In the genomic region with DNA sequence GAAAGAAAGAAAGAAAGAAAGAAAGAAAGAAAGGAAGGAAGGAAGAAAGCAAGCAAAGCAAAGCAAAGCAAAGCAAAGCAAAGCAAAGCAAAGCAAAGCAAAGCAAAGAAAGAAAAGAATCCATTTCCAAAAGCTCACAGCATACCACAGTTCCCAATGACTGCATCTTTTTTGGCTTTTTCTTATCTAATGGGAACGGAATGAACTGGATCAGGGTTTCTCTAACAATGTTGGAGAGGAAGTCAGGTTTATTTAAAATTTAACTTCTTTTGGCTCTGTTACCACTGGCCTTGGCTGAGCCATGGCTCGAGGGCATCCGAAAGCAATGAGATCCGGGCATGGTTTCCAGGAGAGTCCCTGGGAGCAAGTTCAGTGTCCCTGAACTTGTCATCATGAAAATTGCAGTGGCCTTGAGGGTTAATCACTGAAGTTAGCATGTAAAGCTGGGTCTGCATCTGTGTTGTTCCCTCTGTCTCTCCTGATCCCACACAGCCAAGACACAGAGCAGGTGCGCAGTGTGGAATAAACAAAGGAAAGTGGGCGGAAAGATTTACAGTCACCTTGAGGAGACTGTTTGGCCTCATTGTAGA, we compare ENCODE assay signal across 11 cellular contexts. TPM values are rescaled to one million over a fixed set of nuclear protein-coding genes. Genes with fewer than 3 reads are reported as not detected.
A peak's percentile ranks its signal among the peaks of the same experiment; 100 is the strongest.
DNase-seq lines count a peak whose midpoint lies in the region; ATAC-seq, FAIRE-seq and TF ChIP-seq lines count a peak whose summit lies in the region.
"Had no signal": no experiment of that assay in that cellular context is flagged by ENCODE, and none has a peak within 500 bp of the region (broad histone marks: within the 10 kb centered on the region; RNA-seq: fewer than 3 reads in every experiment).

No MANE protein-coding gene starts in this region.

- no peak for TF ChIP-seq CTCF in brain microvascular endothelial cell (IDR thresholded peaks at IDR 0.05; ENCODE audit: low read depth, low read length, missing control alignments)
- TF ChIP-seq CTCF in left ventricle myocardium inferior (IDR thresholded peaks at IDR 0.05; ENCODE audit: borderline replicate concordance): no peak
- TF ChIP-seq CTCF in prostate gland (IDR thresholded peaks at IDR 0.05): no peak
- no peak for TF ChIP-seq CTCF in neural progenitor cell (IDR thresholded peaks at IDR 0.05)

- no peak for FAIRE-seq in frontal cortex (lab: Jason Lieb, UNC)

- no peak for TF ChIP-seq POLR2A in prostate gland (IDR thresholded peaks at IDR 0.05)

- H3K36me3 ChIP-seq in brain microvascular endothelial cell (replicated peaks) (no peaks in the 10 kb centered on the region), left ventricle myocardium inferior (no peaks in the 10 kb centered on the region), prostate gland (no peaks in the 10 kb centered on the region), neural progenitor cell (no peaks in the 10 kb centered on the region)

- no peak overlapping the region for H2AFZ ChIP-seq in neural progenitor cell (replicated peaks)

- no peaks in the 10 kb centered on the region for H3K27me3 ChIP-seq in brain microvascular endothelial cell (replicated peaks)
- H3K27me3 ChIP-seq in left ventricle myocardium inferior (ENCODE audit: low read depth): no peaks in the 10 kb centered on the region
- H3K27me3 ChIP-seq in prostate gland (replicated peaks; ENCODE audit: insufficient read depth): no peaks in the 10 kb centered on the region
- no peaks in the 10 kb centered on the region for H3K27me3 ChIP-seq in neural progenitor cell

- no peaks in the 10 kb centered on the region for H3K79me2 ChIP-seq in neural progenitor cell (ENCODE audit: low read depth)

- H3K4me2 ChIP-seq in neural progenitor cell: no peak overlapping the region

- H3K27ac ChIP-seq in brain microvascular endothelial cell: peak overlapping the region; percentile 87
- H3K27ac ChIP-seq in left ventricle myocardium inferior (replicated peaks): peak overlapping the region; percentile 71
- H3K27ac ChIP-seq in prostate gland: peak overlapping the region; percentile 75 to 76
- no peak overlapping the region for H3K27ac ChIP-seq in neural progenitor cell

- peaks cover 4% of the 10 kb centered on the region for H3F3A ChIP-seq in neural progenitor cell (ENCODE audit: low read depth)

- H3K9ac ChIP-seq in neural progenitor cell: no peak overlapping the region

- ATAC-seq in HG03025 (IDR thresholded peaks at IDR 0.05; ENCODE audit: low FRiP score, unreplicated experiment): no peak

- no peak overlapping the region for H3K4me3 Mint-ChIP-seq in neural progenitor cell

- no peak overlapping the region for H3K4me3 ChIP-seq in brain microvascular endothelial cell (ENCODE audit: low read depth, low read length)
- no peak overlapping the region for H3K4me3 ChIP-seq in left ventricle myocardium inferior
- no peak overlapping the region for H3K4me3 ChIP-seq in prostate gland
- H3K4me3 ChIP-seq in neural progenitor cell: no peak overlapping the region

- DNase-seq in AG08396 (ENCODE audit: low spot score) (peak; percentile 26), brain microvascular endothelial cell (no peak), left ventricle myocardium inferior (no peak), prostate gland (ENCODE audit: low spot score) (peak; percentile 64), frontal cortex (ENCODE audit: low spot score in 2 of 2) (no peak), NCI-H524 (lab: John Stamatoyannopoulos, UW) (no peak), neural progenitor cell (ENCODE audit: low spot score) (no peak)
- DNase-seq: amygdala, GF-D8, NCI-H1092 had no signal

- peaks cover 10% of the 10 kb centered on the region for H3K4me1 ChIP-seq in left ventricle myocardium inferior
- H3K4me1 ChIP-seq in prostate gland (replicated peaks): peaks cover 7% of the 10 kb centered on the region
- peaks cover 6% of the 10 kb centered on the region for H3K4me1 ChIP-seq in neural progenitor cell

- WGBS in prostate gland: 12% methylated on average over 6 of the region's 6 CpGs

- H3K9me3 Mint-ChIP-seq in neural progenitor cell: peaks cover 3% of the 10 kb centered on the region

- H3K9me3 ChIP-seq in left ventricle myocardium inferior (replicated peaks) (peaks cover 13% of the 10 kb centered on the region), prostate gland (no peaks in the 10 kb centered on the region), neural progenitor cell (ENCODE audit: low read depth) (no peaks in the 10 kb centered on the region)

- peaks cover 3% of the 10 kb centered on the region for H3K27me3 Mint-ChIP-seq in neural progenitor cell (ENCODE audit: insufficient read depth, low read depth)

- H3K4me1 Mint-ChIP-seq in neural progenitor cell: peaks cover 3% of the 10 kb centered on the region

- no peaks in the 10 kb centered on the region for H3K36me3 Mint-ChIP-seq in neural progenitor cell

- no peaks in the 10 kb centered on the region for H4K20me1 ChIP-seq in neural progenitor cell (ENCODE audit: low read depth)

- no peak overlapping the region for H3K27ac Mint-ChIP-seq in neural progenitor cell

- in situ Hi-C loops in brain microvascular endothelial cell (cut with HindIII; ENCODE audit: low pct_ligation_motif_present, low sequenced_read_pairs): no loop called here

- intact Hi-C loops in left ventricle myocardium inferior (cut with micrococcal nuclease): no loop called here
- intact Hi-C loops in prostate gland (cut with DNase I): no loop called here

RNA-seq across cellular contexts. Expression of a gene that starts 34.6 kb away (rescaled TPM):
- 7.1 TPM for total RNA-seq in left ventricle myocardium inferior
- 10 to 100 TPM in 1 of 2 donors, 1 to 10 TPM in 1; 8.9 to 56.5 TPM for total RNA-seq in prostate gland
- 14.7 TPM for total RNA-seq in frontal cortex
- total RNA-seq in neural progenitor cell (ENCODE audit: low replicate concordance): 73.8 and 77.6 TPM in 2 replicates

Comparison
In these comparisons a context has a peak if more than half of its experiments do, and no peak if none do; other contexts are left out.
1. DNase-seq: peak in AG08396 (single experiment) and prostate gland (single experiment); none in brain microvascular endothelial cell (single experiment), left ventricle myocardium inferior (single experiment), frontal cortex (0 of 2), NCI-H524 (0 of 2) and neural progenitor cell (single experiment).